ENCODE assay signal across 10 cellular contexts in genomic region chr3:14175383-14176037, GRCh38. TPM values are rescaled to one million over a fixed set of nuclear protein-coding genes. Genes with fewer than 3 reads are reported as not detected.
A peak's percentile ranks its signal among the peaks of the same experiment; 100 is the strongest.
DNase-seq lines count a peak whose midpoint lies in the region; ATAC-seq and TF ChIP-seq lines count a peak whose summit lies in the region.
"Had no signal": no experiment of that assay in that cellular context is flagged by ENCODE, and none has a peak within 500 bp of the region (broad histone marks: within the 10 kb centered on the region; RNA-seq: fewer than 3 reads in every experiment).

No MANE protein-coding gene starts in this region.

- no peaks in the 10 kb centered on the region for H3K27me3 ChIP-seq in CD4-positive, alpha-beta memory T cell (ENCODE audit: insufficient read depth, low read length)
- no peaks in the 10 kb centered on the region for H3K27me3 ChIP-seq in ovary
- H3K27me3 ChIP-seq: neutrophil had no signal

- POLR2A ChIA-PET in CD4-positive, alpha-beta memory T cell (lab: Charles Lee; ENCODE audit: partially characterized antibody), result interaction anchor here (0.9 to 9.8 kb wide), 12 partner anchors 9 to 476 kb away, joined by 3 to 270 read pairs (median 4); partner anchors contain the start of genes CCDC174, CHCHD4, TMEM43 and WNT7A
- POLR2A ChIA-PET in activated CD4-positive, alpha-beta T cell treated with anti-CD3 and anti-CD28 coated beads for 36 hours (lab: Charles Lee), result interaction anchor here (1.5 to 3.9 kb wide), 3 partner anchors 30 to 476 kb away, joined by 4 to 34 read pairs (median 7); partner anchors contain the start of genes CCDC174, CHCHD4 and TMEM43

- intact Hi-C loops in CD4-positive, alpha-beta memory T cell (cut with micrococcal nuclease), result loop anchor here (5.0 kb wide), 1 partner anchor 693 kb away; the partner anchor contains the start of gene HDAC11
- intact Hi-C loops in activated CD4-positive, alpha-beta T cell treated with anti-CD3 and anti-CD28 coated beads for 36 hours (cut with DNase I, micrococcal nuclease), result loop anchor here (1.0 to 10.0 kb wide), 6 partner anchors 31 to 1983 kb away; partner anchors contain the start of genes MKRN2 (in 1 of the 2), NR2C2 (in 1 of the 2) and RPL32 (in 1 of the 2)
- intact Hi-C loops in ovary (cut with DNase I), result loop anchor here in 2 of 4 donors (10.0 kb wide), 2 partner anchors 51 to 769 kb away; partner anchors contain the start of genes CHCHD4 (in 1 of the 2), NR2C2 (in 1 of the 2) and TMEM43 (in 1 of the 2)

- H3K4me3 Mint-ChIP-seq in CD4-positive, alpha-beta memory T cell, result peak overlapping the region; percentile 32 to 83 (median 66)
- H3K4me3 Mint-ChIP-seq in activated CD4-positive, alpha-beta T cell treated with anti-CD3 and anti-CD28 coated beads for 36 hours, result peak overlapping the region; percentile 20

- H3K27ac Mint-ChIP-seq in CD4-positive, alpha-beta memory T cell, result peak overlapping the region; percentile 58 to 93 (median 88)
- peak overlapping the region; percentile 68 for H3K27ac Mint-ChIP-seq in activated CD4-positive, alpha-beta T cell treated with anti-CD3 and anti-CD28 coated beads for 36 hours

- peak overlapping the region; percentile 29 for H3K27ac ChIP-seq in CD4-positive, alpha-beta memory T cell (ENCODE audit: low read depth, low read length)
- no peak overlapping the region for H3K27ac ChIP-seq in ovary
- H3K27ac ChIP-seq: neutrophil, VCaP had no signal

- peaks cover 64% of the 10 kb centered on the region for H3K4me1 ChIP-seq in CD4-positive, alpha-beta memory T cell (ENCODE audit: insufficient read depth, low read length)
- H3K4me1 ChIP-seq in ovary (ENCODE audit: insufficient read depth), result peaks cover 11% of the 10 kb centered on the region

- H3K4me3 ChIP-seq in CD4-positive, alpha-beta memory T cell (ENCODE audit: low read length in 2 of 2), result no peak overlapping the region
- H3K4me3 ChIP-seq in ovary, result no peak overlapping the region

- H3K9me3 ChIP-seq in CD4-positive, alpha-beta memory T cell (ENCODE audit: control insufficient read depth in 1 of 2, low read length in 2 of 2), result no peaks in the 10 kb centered on the region
- no peaks in the 10 kb centered on the region for H3K9me3 ChIP-seq in ovary
- H3K9me3 ChIP-seq: neutrophil had no signal

- DNase-seq in CD4-positive, alpha-beta memory T cell, result peak; percentile 81 to 89 (median 84)
- peak; percentile 67 for DNase-seq in activated CD4-positive, alpha-beta T cell treated with anti-CD3 and anti-CD28 coated beads for 36 hours
- DNase-seq in germinal center (ENCODE audit: low spot score) (peak; percentile 71), NCI-H2107 treated with DMSO at 0.1 percent for 48 hours (lab: John Stamatoyannopoulos, UW; ENCODE audit: unreplicated experiment) (no peak), NCI-H69 (lab: John Stamatoyannopoulos, UW) (no peak), ovary (no peak)

- CTCF ChIA-PET in CD4-positive, alpha-beta memory T cell (lab: Charles Lee; ENCODE audit: partially characterized antibody), result interaction anchor here (0.8 to 2.9 kb wide), 7 partner anchors 22 to 518 kb away, joined by 3 to 21 read pairs (median 6); partner anchors contain the start of genes CHCHD4 and TMEM43
- CTCF ChIA-PET in activated CD4-positive, alpha-beta T cell treated with anti-CD3 and anti-CD28 coated beads for 36 hours (lab: Charles Lee), result no interaction called here

- H3K4me1 Mint-ChIP-seq in CD4-positive, alpha-beta memory T cell, result peaks cover 54 to 86% (median 74%) of the 10 kb centered on the region in 4 donors
- peaks cover 56% of the 10 kb centered on the region for H3K4me1 Mint-ChIP-seq in activated CD4-positive, alpha-beta T cell treated with anti-CD3 and anti-CD28 coated beads for 36 hours

- no peaks in the 10 kb centered on the region for H3K27me3 Mint-ChIP-seq in CD4-positive, alpha-beta memory T cell
- no peaks in the 10 kb centered on the region for H3K27me3 Mint-ChIP-seq in activated CD4-positive, alpha-beta T cell treated with anti-CD3 and anti-CD28 coated beads for 36 hours

- TF ChIP-seq POLR2A in ovary (IDR thresholded peaks at IDR 0.05), result no peak

- WGBS in ovary, 3 donors, result 61 to 74% (median 69%) methylated on average over 3 of the region's 3 CpGs

- peaks cover 23% of the 10 kb centered on the region for H3K36me3 ChIP-seq in CD4-positive, alpha-beta memory T cell (ENCODE audit: insufficient read depth, low read length)
- H3K36me3 ChIP-seq in ovary, result no peaks in the 10 kb centered on the region

- peaks cover 0 to 6% (median 0%) of the 10 kb centered on the region in 8 donors for H3K9me3 Mint-ChIP-seq in CD4-positive, alpha-beta memory T cell
- H3K9me3 Mint-ChIP-seq in activated CD4-positive, alpha-beta T cell treated with anti-CD3 and anti-CD28 coated beads for 36 hours (ENCODE audit: low read depth), result no peaks in the 10 kb centered on the region

- no peak for TF ChIP-seq CTCF in ovary (IDR thresholded peaks at IDR 0.05)

- peaks cover 26 to 50% of the 10 kb centered on the region in 2 donors for H3K36me3 Mint-ChIP-seq in CD4-positive, alpha-beta memory T cell
- H3K36me3 Mint-ChIP-seq in activated CD4-positive, alpha-beta T cell treated with anti-CD3 and anti-CD28 coated beads for 36 hours (ENCODE audit: low read depth), result peaks cover 25% of the 10 kb centered on the region

- no peak for TF ChIP-seq EP300 in ovary (IDR thresholded peaks at IDR 0.05)

- ATAC-seq in HG03064 (IDR thresholded peaks at IDR 0.05; ENCODE audit: low read depth, unreplicated experiment) (peak; percentile 32), GM19452 (IDR thresholded peaks at IDR 0.05; ENCODE audit: unreplicated experiment) (no peak)
- ATAC-seq in activated CD4-positive, alpha-beta T cell treated with anti-CD3 and anti-CD28 coated beads for 36 hours, result peak; percentile 53

RNA-seq across cellular contexts. Expression of gene XPC, which starts 2.9 kb away (rescaled TPM):
- total RNA-seq in CD4-positive, alpha-beta memory T cell, result 100 to 1,000 TPM; 104 to 108 TPM
- 10 to 100 TPM; 32.9 to 57.5 TPM for polyA plus RNA-seq in CD4-positive, alpha-beta memory T cell
- 10 to 100 TPM; 24.3 to 24.7 TPM for total RNA-seq in activated CD4-positive, alpha-beta T cell treated with anti-CD3 and anti-CD28 coated beads for 36 hours
- 10 to 100 TPM; 38.7 to 50.8 (median 40.6) TPM for total RNA-seq in ovary
- 10 to 100 TPM; 36.2 to 63.1 TPM for polyA plus RNA-seq in ovary

RNA-seq across cellular contexts. Expression of gene LSM3, which starts 3.1 kb away (rescaled TPM):
- total RNA-seq in CD4-positive, alpha-beta memory T cell, result 1 to 10 TPM; 7.2 to 8.2 TPM
- polyA plus RNA-seq in CD4-positive, alpha-beta memory T cell, result 10 to 100 TPM; 22.1 to 30.7 TPM
- 10 to 100 TPM; 23.0 to 30.2 TPM for total RNA-seq in activated CD4-positive, alpha-beta T cell treated with anti-CD3 and anti-CD28 coated beads for 36 hours
- 10 to 100 TPM in 3 of 7 donors, 1 to 10 TPM in 4; 7.9 to 12.0 (median 9.7) TPM for total RNA-seq in ovary
- 10 to 100 TPM; 11.2 to 18.6 TPM for polyA plus RNA-seq in ovary

RNA-seq across cellular contexts. Expression of gene TMEM43, which starts 50.7 kb away (rescaled TPM):
- 10 to 100 TPM; 69.3 to 69.7 TPM for total RNA-seq in CD4-positive, alpha-beta memory T cell
- 100 to 1,000 TPM in 1 of 2 donors, 10 to 100 TPM in 1; 83.8 to 143 TPM for polyA plus RNA-seq in CD4-positive, alpha-beta memory T cell
- 10 to 100 TPM; 28.3 to 28.5 TPM for total RNA-seq in activated CD4-positive, alpha-beta T cell treated with anti-CD3 and anti-CD28 coated beads for 36 hours
- total RNA-seq in ovary, result 10 to 100 TPM; 72.0 to 100.0 (median 87.3) TPM
- 100 to 1,000 TPM in 1 of 2 donors, 10 to 100 TPM in 1; 82.3 to 104 TPM for polyA plus RNA-seq in ovary

RNA-seq across cellular contexts. Expression of gene CHCHD4, which starts 50.8 kb away (rescaled TPM):
- total RNA-seq in CD4-positive, alpha-beta memory T cell, result 1 to 10 TPM; 7.5 to 9.3 TPM
- 10 to 100 TPM; 17.4 to 17.5 TPM for polyA plus RNA-seq in CD4-positive, alpha-beta memory T cell
- total RNA-seq in activated CD4-positive, alpha-beta T cell treated with anti-CD3 and anti-CD28 coated beads for 36 hours, result 10 to 100 TPM; 23.3 TPM
- 10 to 100 TPM; 10.1 to 16.7 (median 12.2) TPM for total RNA-seq in ovary
- polyA plus RNA-seq in ovary, result 10 to 100 TPM; 11.7 to 22.2 TPM

Comparison
In these comparisons a context has a peak if more than half of its experiments do, and no peak if none do; other contexts are left out.
1. DNase-seq: peak in CD4-positive, alpha-beta memory T cell (5 of 5), activated CD4-positive, alpha-beta T cell treated with anti-CD3 and anti-CD28 coated beads for 36 hours (single experiment) and germinal center (single experiment); none in NCI-H2107 treated with DMSO at 0.1 percent for 48 hours (single experiment), NCI-H69 (single experiment) and ovary (0 of 5).